Comparison of ENCODE assay signal across 1 cellular context in the genomic region with DNA sequence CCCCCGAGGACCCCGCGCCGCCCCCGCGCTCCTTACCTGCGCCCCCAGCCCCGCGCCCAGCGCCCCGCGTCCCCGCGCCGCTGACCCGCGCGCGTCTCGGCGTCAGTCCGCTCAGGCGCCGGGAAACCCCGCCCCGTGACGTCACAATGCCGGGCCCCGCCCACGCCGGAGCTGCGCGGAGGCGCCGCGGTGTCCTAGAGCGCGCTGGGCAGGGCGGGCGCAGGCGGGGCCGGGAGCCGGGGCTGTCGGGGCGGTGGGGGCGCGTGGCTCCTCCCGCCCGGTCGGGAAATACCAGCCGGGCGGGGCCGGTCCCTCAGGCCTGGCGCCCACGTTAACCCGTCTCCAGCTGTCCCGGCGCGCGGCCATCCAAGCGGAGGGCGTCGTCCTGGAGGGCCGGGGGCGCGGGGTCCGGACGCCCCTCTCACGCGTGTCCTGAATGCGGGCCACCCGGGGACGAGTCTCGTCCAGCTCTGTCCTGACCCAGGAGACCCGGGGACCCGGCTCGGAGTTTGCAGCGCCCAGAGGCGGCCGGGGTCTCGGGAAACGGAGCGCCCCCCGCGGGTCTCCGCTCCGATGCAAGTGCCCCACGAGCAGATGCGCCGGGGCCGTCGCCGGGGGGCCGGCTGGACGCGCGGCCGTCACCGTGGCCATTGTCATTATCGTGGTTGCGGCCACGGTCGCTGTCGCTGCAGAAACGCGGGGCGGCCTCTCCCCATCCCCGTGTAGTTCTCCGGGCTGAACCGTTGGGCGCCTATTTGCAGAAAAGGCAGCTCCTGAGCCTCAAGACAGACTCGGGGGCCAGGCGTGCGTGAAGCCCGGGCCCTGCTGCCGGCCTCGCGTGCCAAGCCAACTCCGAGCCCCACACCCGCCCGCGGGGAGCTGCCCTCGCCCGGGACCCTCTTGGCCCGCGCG.
A peak's percentile ranks its signal among the peaks of the same experiment; 100 is the strongest.
TF ChIP-seq lines count a peak whose summit lies in the region.

A gene (minus strand): TSS at position 109 of the 912 bp plus-strand sequence. CDS start 727 bp downstream, outside the sequence.

TF ChIP-seq in HepG2, 621 proteins besides CTCF, POLR2A, EP300 and RAD21 (continued from another document and continues in another):
- no peak for TF ChIP-seq SP5 (CRISPR knock-in tag; IDR thresholded peaks at IDR 0.05; ENCODE audit: borderline replicate concordance, low read depth)
- TF ChIP-seq, protein P1, sequence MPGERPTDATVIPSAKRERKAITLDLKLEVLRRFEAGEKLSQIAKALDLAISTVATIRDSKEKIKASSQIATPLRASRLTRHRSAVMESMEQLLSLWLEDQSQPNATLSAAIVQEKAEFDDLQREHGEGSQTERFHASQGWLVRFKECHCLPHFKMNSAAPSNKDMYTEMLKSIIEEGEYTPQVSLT (CRISPR knock-in tag; IDR thresholded peaks at IDR 0.05; ENCODE audit: borderline replicate concordance, low read depth): no peak
- TF ChIP-seq, protein P2, sequence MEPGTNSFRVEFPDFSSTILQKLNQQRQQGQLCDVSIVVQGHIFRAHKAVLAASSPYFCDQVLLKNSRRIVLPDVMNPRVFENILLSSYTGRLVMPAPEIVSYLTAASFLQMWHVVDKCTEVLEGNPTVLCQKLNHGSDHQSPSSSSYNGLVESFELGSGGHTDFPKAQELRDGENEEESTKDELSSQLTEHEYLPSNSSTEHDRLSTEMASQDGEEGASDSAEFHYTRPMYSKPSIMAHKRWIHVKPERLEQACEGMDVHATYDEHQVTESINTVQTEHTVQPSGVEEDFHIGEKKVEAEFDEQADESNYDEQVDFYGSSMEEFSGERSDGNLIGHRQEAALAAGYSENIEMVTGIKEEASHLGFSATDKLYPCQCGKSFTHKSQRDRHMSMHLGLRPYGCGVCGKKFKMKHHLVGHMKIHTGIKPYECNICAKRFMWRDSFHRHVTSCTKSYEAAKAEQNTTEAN (CRISPR knock-in tag; conservative IDR thresholded peaks at IDR 0.05): peak; percentile 45; the same call in 1 of the 2 replicates
- TF ChIP-seq, protein P3, sequence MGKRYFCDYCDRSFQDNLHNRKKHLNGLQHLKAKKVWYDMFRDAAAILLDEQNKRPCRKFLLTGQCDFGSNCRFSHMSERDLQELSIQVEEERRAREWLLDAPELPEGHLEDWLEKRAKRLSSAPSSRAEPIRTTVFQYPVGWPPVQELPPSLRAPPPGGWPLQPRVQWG (CRISPR knock-in tag; IDR thresholded peaks at IDR 0.05; ENCODE audit: borderline replicate concordance, low read depth): no peak
- no peak for TF ChIP-seq ZNF326 (CRISPR knock-in tag; IDR thresholded peaks at IDR 0.05; ENCODE audit: borderline replicate concordance)
- TF ChIP-seq, protein P4, sequence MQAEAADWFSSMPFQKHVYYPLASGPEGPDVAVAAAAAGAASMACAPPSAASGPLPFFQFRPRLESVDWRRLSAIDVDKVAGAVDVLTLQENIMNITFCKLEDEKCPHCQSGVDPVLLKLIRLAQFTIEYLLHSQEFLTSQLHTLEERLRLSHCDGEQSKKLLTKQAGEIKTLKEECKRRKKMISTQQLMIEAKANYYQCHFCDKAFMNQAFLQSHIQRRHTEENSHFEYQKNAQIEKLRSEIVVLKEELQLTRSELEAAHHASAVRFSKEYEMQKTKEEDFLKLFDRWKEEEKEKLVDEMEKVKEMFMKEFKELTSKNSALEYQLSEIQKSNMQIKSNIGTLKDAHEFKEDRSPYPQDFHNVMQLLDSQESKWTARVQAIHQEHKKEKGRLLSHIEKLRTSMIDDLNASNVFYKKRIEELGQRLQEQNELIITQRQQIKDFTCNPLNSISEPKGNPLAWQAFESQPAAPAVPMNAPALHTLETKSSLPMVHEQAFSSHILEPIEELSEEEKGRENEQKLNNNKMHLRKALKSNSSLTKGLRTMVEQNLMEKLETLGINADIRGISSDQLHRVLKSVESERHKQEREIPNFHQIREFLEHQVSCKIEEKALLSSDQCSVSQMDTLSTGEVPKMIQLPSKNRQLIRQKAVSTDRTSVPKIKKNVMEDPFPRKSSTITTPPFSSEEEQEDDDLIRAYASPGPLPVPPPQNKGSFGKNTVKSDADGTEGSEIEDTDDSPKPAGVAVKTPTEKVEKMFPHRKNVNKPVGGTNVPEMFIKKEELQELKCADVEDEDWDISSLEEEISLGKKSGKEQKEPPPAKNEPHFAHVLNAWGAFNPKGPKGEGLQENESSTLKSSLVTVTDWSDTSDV (CRISPR knock-in tag; IDR thresholded peaks at IDR 0.05): no peak
- TF ChIP-seq, protein P5, sequence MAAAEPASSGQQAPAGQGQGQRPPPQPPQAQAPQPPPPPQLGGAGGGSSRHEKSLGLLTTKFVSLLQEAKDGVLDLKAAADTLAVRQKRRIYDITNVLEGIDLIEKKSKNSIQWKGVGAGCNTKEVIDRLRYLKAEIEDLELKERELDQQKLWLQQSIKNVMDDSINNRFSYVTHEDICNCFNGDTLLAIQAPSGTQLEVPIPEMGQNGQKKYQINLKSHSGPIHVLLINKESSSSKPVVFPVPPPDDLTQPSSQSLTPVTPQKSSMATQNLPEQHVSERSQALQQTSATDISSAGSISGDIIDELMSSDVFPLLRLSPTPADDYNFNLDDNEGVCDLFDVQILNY (CRISPR knock-in tag; conservative IDR thresholded peaks at IDR 0.05): no peak
- TF ChIP-seq POGZ (CRISPR knock-in tag; IDR thresholded peaks at IDR 0.05): no peak
- TF ChIP-seq, protein P6, sequence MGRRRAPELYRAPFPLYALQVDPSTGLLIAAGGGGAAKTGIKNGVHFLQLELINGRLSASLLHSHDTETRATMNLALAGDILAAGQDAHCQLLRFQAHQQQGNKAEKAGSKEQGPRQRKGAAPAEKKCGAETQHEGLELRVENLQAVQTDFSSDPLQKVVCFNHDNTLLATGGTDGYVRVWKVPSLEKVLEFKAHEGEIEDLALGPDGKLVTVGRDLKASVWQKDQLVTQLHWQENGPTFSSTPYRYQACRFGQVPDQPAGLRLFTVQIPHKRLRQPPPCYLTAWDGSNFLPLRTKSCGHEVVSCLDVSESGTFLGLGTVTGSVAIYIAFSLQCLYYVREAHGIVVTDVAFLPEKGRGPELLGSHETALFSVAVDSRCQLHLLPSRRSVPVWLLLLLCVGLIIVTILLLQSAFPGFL (CRISPR knock-in tag; IDR thresholded peaks at IDR 0.05): no peak
- TF ChIP-seq ZBTB8A (CRISPR knock-in tag; IDR thresholded peaks at IDR 0.05; ENCODE audit: borderline replicate concordance, low read depth): no peak
- no peak for TF ChIP-seq ZNF629 (CRISPR knock-in tag; conservative IDR thresholded peaks at IDR 0.05)
- no peak for TF ChIP-seq MED8 (CRISPR knock-in tag; IDR thresholded peaks at IDR 0.05; ENCODE audit: insufficient replicate concordance)
- no peak for TF ChIP-seq ZNF3 (CRISPR knock-in tag; IDR thresholded peaks at IDR 0.05)
- peak; percentile 46; the same call in 1 of the 2 replicates for TF ChIP-seq ZNF556 (CRISPR knock-in tag; IDR thresholded peaks at IDR 0.05; ENCODE audit: borderline replicate concordance)
- peak; percentile 68 for TF ChIP-seq IKZF4 (CRISPR knock-in tag; IDR thresholded peaks at IDR 0.05; ENCODE audit: borderline replicate concordance, low read depth, not compliant biosample characterization)
- peak; percentile 46; the same call in 1 of the 2 replicates for TF ChIP-seq ZBTB7A (CRISPR knock-in tag; IDR thresholded peaks at IDR 0.05)
- TF ChIP-seq ARID2 (CRISPR knock-in tag; IDR thresholded peaks at IDR 0.05; ENCODE audit: borderline replicate concordance): no peak
- TF ChIP-seq NCOA5 (CRISPR knock-in tag; IDR thresholded peaks at IDR 0.05): no peak
- TF ChIP-seq, protein P7, sequence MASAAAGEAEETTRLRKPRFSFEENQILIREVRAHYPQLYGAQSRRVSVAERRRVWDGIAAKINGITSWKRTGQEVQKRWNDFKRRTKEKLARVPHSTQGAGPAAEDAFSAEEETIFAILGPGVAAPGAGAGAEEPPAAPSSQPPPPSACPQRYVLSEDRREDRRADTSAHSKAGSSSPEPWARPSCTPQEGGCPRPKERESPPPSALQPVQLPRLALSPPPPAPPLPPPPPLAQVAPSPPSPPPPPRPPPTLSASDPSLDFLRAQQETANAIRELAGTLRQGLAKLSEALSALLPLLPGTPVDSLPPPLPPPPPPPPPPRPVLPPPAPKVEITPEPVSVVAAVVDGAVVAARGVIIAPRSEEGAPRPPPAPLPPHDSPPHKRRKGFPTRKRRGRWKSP (CRISPR knock-in tag; IDR thresholded peaks at IDR 0.05): no peak
- no peak for TF ChIP-seq ZNF136 (CRISPR knock-in tag; IDR thresholded peaks at IDR 0.05; ENCODE audit: low read depth)
- no peak for TF ChIP-seq ZNF33B (CRISPR knock-in tag; IDR thresholded peaks at IDR 0.05)
- TF ChIP-seq ZNF564 (CRISPR knock-in tag; IDR thresholded peaks at IDR 0.05): no peak
- no peak for TF ChIP-seq NR2F1 (CRISPR knock-in tag; IDR thresholded peaks at IDR 0.05)
- TF ChIP-seq SRSF1 (optimal IDR thresholded peaks at IDR 0.05; ENCODE audit: low read depth, low read length): no peak
- 0 out of 2 replicates have a peak, but pooled peaks have one; percentile 19 for TF ChIP-seq MED13 (CRISPR knock-in tag; IDR thresholded peaks at IDR 0.05)
- no peak for TF ChIP-seq ZNF180 (CRISPR knock-in tag; IDR thresholded peaks at IDR 0.05; ENCODE audit: borderline replicate concordance, low read depth)
- TF ChIP-seq GFI1 (CRISPR knock-in tag; IDR thresholded peaks at IDR 0.05; ENCODE audit: borderline replicate concordance): no peak
- no peak for TF ChIP-seq ZNF619 (CRISPR knock-in tag; IDR thresholded peaks at IDR 0.05)
- TF ChIP-seq, protein P8, sequence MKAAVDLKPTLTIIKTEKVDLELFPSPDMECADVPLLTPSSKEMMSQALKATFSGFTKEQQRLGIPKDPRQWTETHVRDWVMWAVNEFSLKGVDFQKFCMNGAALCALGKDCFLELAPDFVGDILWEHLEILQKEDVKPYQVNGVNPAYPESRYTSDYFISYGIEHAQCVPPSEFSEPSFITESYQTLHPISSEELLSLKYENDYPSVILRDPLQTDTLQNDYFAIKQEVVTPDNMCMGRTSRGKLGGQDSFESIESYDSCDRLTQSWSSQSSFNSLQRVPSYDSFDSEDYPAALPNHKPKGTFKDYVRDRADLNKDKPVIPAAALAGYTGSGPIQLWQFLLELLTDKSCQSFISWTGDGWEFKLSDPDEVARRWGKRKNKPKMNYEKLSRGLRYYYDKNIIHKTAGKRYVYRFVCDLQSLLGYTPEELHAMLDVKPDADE (CRISPR knock-in tag; IDR thresholded peaks at IDR 0.05): no peak
- TF ChIP-seq HDAC6 (IDR thresholded peaks at IDR 0.05; ENCODE audit: low read depth, low read length): no peak
- TF ChIP-seq AGO2 (optimal IDR thresholded peaks at IDR 0.05; ENCODE audit: low read depth, low read length): peak; percentile 54
- TF ChIP-seq ZNF644 (CRISPR knock-in tag; IDR thresholded peaks at IDR 0.05; ENCODE audit: low read depth): no peak
- no peak for TF ChIP-seq MBNL3 (CRISPR knock-in tag; conservative IDR thresholded peaks at IDR 0.05)
- TF ChIP-seq, protein P9, sequence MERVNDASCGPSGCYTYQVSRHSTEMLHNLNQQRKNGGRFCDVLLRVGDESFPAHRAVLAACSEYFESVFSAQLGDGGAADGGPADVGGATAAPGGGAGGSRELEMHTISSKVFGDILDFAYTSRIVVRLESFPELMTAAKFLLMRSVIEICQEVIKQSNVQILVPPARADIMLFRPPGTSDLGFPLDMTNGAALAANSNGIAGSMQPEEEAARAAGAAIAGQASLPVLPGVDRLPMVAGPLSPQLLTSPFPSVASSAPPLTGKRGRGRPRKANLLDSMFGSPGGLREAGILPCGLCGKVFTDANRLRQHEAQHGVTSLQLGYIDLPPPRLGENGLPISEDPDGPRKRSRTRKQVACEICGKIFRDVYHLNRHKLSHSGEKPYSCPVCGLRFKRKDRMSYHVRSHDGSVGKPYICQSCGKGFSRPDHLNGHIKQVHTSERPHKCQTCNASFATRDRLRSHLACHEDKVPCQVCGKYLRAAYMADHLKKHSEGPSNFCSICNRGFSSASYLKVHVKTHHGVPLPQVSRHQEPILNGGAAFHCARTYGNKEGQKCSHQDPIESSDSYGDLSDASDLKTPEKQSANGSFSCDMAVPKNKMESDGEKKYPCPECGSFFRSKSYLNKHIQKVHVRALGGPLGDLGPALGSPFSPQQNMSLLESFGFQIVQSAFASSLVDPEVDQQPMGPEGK (CRISPR knock-in tag; IDR thresholded peaks at IDR 0.05): peak; percentile 92
- peak; percentile 75 for TF ChIP-seq RBM39 (IDR thresholded peaks at IDR 0.05; ENCODE audit: low read depth, low read length, poor library complexity, severe bottlenecking)
- TF ChIP-seq, protein P10, sequence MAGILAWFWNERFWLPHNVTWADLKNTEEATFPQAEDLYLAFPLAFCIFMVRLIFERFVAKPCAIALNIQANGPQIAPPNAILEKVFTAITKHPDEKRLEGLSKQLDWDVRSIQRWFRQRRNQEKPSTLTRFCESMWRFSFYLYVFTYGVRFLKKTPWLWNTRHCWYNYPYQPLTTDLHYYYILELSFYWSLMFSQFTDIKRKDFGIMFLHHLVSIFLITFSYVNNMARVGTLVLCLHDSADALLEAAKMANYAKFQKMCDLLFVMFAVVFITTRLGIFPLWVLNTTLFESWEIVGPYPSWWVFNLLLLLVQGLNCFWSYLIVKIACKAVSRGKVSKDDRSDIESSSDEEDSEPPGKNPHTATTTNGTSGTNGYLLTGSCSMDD (CRISPR knock-in tag; IDR thresholded peaks at IDR 0.05): no peak
- TF ChIP-seq TBL1XR1 (IDR thresholded peaks at IDR 0.05; ENCODE audit: borderline replicate concordance, low read length, partially characterized antibody): no peak
- TF ChIP-seq ZNF749 (CRISPR knock-in tag; IDR thresholded peaks at IDR 0.05; ENCODE audit: borderline replicate concordance): no peak
- TF ChIP-seq CCDC6 (CRISPR knock-in tag; IDR thresholded peaks at IDR 0.05): peak; percentile 50; the same call in 1 of the 2 replicates
- no peak for TF ChIP-seq ZNF879 (CRISPR knock-in tag; IDR thresholded peaks at IDR 0.05)
- TF ChIP-seq, protein P11, sequence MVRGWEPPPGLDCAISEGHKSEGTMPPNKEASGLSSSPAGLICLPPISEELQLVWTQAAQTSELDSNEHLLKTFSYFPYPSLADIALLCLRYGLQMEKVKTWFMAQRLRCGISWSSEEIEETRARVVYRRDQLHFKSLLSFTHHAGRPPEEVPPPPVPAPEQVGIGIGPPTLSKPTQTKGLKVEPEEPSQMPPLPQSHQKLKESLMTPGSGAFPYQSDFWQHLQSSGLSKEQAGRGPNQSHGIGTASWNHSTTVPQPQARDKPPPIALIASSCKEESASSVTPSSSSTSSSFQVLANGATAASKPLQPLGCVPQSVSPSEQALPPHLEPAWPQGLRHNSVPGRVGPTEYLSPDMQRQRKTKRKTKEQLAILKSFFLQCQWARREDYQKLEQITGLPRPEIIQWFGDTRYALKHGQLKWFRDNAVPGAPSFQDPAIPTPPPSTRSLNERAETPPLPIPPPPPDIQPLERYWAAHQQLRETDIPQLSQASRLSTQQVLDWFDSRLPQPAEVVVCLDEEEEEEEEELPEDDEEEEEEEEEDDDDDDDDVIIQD (CRISPR knock-in tag; IDR thresholded peaks at IDR 0.05; ENCODE audit: low read depth): no peak
- TF ChIP-seq, protein P12, sequence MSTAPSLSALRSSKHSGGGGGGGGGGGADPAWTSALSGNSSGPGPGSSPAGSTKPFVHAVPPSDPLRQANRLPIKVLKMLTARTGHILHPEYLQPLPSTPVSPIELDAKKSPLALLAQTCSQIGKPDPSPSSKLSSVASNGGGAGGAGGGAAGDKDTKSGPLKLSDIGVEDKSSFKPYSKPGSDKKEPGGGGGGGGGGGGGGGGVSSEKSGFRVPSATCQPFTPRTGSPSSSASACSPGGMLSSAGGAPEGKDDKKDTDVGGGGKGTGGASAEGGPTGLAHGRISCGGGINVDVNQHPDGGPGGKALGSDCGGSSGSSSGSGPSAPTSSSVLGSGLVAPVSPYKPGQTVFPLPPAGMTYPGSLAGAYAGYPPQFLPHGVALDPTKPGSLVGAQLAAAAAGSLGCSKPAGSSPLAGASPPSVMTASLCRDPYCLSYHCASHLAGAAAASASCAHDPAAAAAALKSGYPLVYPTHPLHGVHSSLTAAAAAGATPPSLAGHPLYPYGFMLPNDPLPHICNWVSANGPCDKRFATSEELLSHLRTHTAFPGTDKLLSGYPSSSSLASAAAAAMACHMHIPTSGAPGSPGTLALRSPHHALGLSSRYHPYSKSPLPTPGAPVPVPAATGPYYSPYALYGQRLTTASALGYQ (CRISPR knock-in tag; IDR thresholded peaks at IDR 0.05): no peak
- TF ChIP-seq ZNF746 (CRISPR knock-in tag; IDR thresholded peaks at IDR 0.05): no peak
- TF ChIP-seq NFATC3 (CRISPR knock-in tag; IDR thresholded peaks at IDR 0.05): no peak
- no peak for TF ChIP-seq NFIC (IDR thresholded peaks at IDR 0.05; ENCODE audit: low read length)
